ENCODE assay signal across 10 cellular contexts in genomic region chr14:95327558-95328374, GRCh38. TPM values are rescaled to one million over a fixed set of nuclear protein-coding genes. Genes with fewer than 3 reads are reported as not detected.
A peak's percentile ranks its signal among the peaks of the same experiment; 100 is the strongest.
DNase-seq lines count a peak whose midpoint lies in the region; ATAC-seq and TF ChIP-seq lines count a peak whose summit lies in the region.
"Had no signal": no experiment of that assay in that cellular context is flagged by ENCODE, and none has a peak within 500 bp of the region (broad histone marks: within the 10 kb centered on the region; RNA-seq: fewer than 3 reads in every experiment).

No MANE protein-coding gene starts in this region.

- ATAC-seq in GM18907 (IDR thresholded peaks at IDR 0.05; ENCODE audit: unreplicated experiment) (peak; percentile 92), HG02571 (IDR thresholded peaks at IDR 0.05; ENCODE audit: unreplicated experiment) (peak; percentile 98), HG03460 (IDR thresholded peaks at IDR 0.05; ENCODE audit: unreplicated experiment) (peak; percentile 99), heart right ventricle (no peak)
- peak; percentile 45 for ATAC-seq in naive thymus-derived CD4-positive, alpha-beta T cell

- POLR2A ChIA-PET in naive thymus-derived CD4-positive, alpha-beta T cell (lab: Charles Lee), result no interaction called here

- H3K27ac Mint-ChIP-seq in naive thymus-derived CD4-positive, alpha-beta T cell, result peak overlapping the region in 1 of 9 donors; percentile 0

- H3K9ac ChIP-seq in GM23248, result no peak overlapping the region

- CTCF ChIA-PET in naive thymus-derived CD4-positive, alpha-beta T cell (lab: Charles Lee), result interaction anchor here (0.6 kb wide), 1 partner anchor 1050 kb away, joined by 3 read pairs; no protein-coding TSS in a partner anchor

- H3K4me1 ChIP-seq in naive thymus-derived CD4-positive, alpha-beta T cell (ENCODE audit: control insufficient read depth in 2 of 2, insufficient read depth in 2 of 2, low read length in 2 of 2), result no peaks in the 10 kb centered on the region
- H3K4me1 ChIP-seq in GM23248 (ENCODE audit: insufficient read depth) (no peaks in the 10 kb centered on the region), heart right ventricle (peaks cover 0 to 6% (median 0%) of the 10 kb centered on the region in 9 donors)

- TF ChIP-seq CTCF in heart right ventricle (IDR thresholded peaks at IDR 0.05), result no peak

- no peak overlapping the region for H3K4me2 ChIP-seq in GM23248 (ENCODE audit: unreplicated experiment)

- intact Hi-C loops in naive thymus-derived CD4-positive, alpha-beta T cell (cut with micrococcal nuclease), result no loop called here
- intact Hi-C loops in heart right ventricle (cut with DNase I), result loop anchor here in 1 of 10 donors (10.0 kb wide), 1 partner anchor 97 kb away; no protein-coding TSS in a partner anchor

- no peaks in the 10 kb centered on the region for H3K79me2 ChIP-seq in GM23248 (ENCODE audit: insufficient read depth)

- 79 to 80% methylated on average over 12 of the region's 13 CpGs for WGBS in GM23248 (ENCODE audit: low coverage in 1 of 2, low lambda C conversion rate in 2 of 2, missing lambda C conversion rate in 2 of 2), 2 experiments
- 88 to 92% methylated on average over 13 of the region's 13 CpGs for WGBS in heart right ventricle, 2 donors

- in situ Hi-C loops in GM23248 (cut with MboI), result no loop called here

- H3K9me2 ChIP-seq in GM23248 (ENCODE audit: insufficient read depth), result no peaks in the 10 kb centered on the region

- no peak overlapping the region for H3K4me3 Mint-ChIP-seq in naive thymus-derived CD4-positive, alpha-beta T cell

- H3K4me3 ChIP-seq in naive thymus-derived CD4-positive, alpha-beta T cell (ENCODE audit: low read length), result no peak overlapping the region
- H3K4me3 ChIP-seq in MG63 (no peak overlapping the region), GM23248 (no peak overlapping the region), heart right ventricle (no peak overlapping the region)

- H3K9me3 Mint-ChIP-seq in naive thymus-derived CD4-positive, alpha-beta T cell, result peaks cover 0 to 2% (median 0%) of the 10 kb centered on the region in 11 donors
- H3K9me3 Mint-ChIP-seq: naive thymus-derived CD8-positive, alpha-beta T cell had no signal

- no peaks in the 10 kb centered on the region for H3K36me3 Mint-ChIP-seq in naive thymus-derived CD4-positive, alpha-beta T cell
- H3K36me3 Mint-ChIP-seq: naive thymus-derived CD8-positive, alpha-beta T cell had no signal

- H3K4me1 Mint-ChIP-seq in naive thymus-derived CD4-positive, alpha-beta T cell, result no peaks in the 10 kb centered on the region

- no peaks in the 10 kb centered on the region for H3F3A ChIP-seq in GM23248 (ENCODE audit: insufficient read depth)

- H3K27me3 Mint-ChIP-seq in naive thymus-derived CD4-positive, alpha-beta T cell, result peaks cover 5 to 21% (median 17%) of the 10 kb centered on the region in 5 donors

- H3K36me3 ChIP-seq in naive thymus-derived CD4-positive, alpha-beta T cell (ENCODE audit: control insufficient read depth in 2 of 3, insufficient read depth in 3 of 3, low read length in 3 of 3), result no peaks in the 10 kb centered on the region
- H3K36me3 ChIP-seq in MG63 (no peaks in the 10 kb centered on the region), GM23248 (ENCODE audit: low read depth) (no peaks in the 10 kb centered on the region), heart right ventricle (no peaks in the 10 kb centered on the region)

- no peak overlapping the region for H3K27ac ChIP-seq in naive thymus-derived CD4-positive, alpha-beta T cell (ENCODE audit: low read depth, low read length)
- H3K27ac ChIP-seq in GM23248 (no peak overlapping the region), heart right ventricle (no peak overlapping the region)

- no peaks in the 10 kb centered on the region for H3K27me3 ChIP-seq in naive thymus-derived CD4-positive, alpha-beta T cell (ENCODE audit: control insufficient read depth in 2 of 2, insufficient read depth in 2 of 2, low read length in 2 of 2)
- H3K27me3 ChIP-seq in MG63, result no peaks in the 10 kb centered on the region
- no peaks in the 10 kb centered on the region for H3K27me3 ChIP-seq in GM23248 (replicated peaks; ENCODE audit: insufficient read depth)
- peaks cover 0 to 14% (median 5%) of the 10 kb centered on the region in 7 donors for H3K27me3 ChIP-seq in heart right ventricle

- no peaks in the 10 kb centered on the region for H4K20me1 ChIP-seq in GM23248 (ENCODE audit: insufficient read depth)

- DNase-seq in naive thymus-derived CD4-positive, alpha-beta T cell, result no peak
- DNase-seq in MG63 (no peak), GM23248 (no peak), NCI-H2227 (lab: John Stamatoyannopoulos, UW; ENCODE audit: unreplicated experiment) (no peak), heart right ventricle (no peak)
- DNase-seq: GDM1; naive thymus-derived CD8-positive, alpha-beta T cell had no signal

- no peaks in the 10 kb centered on the region for H3K9me3 ChIP-seq in naive thymus-derived CD4-positive, alpha-beta T cell (ENCODE audit: control insufficient read depth in 2 of 3, low read length in 3 of 3)
- H3K9me3 ChIP-seq in MG63, result no peaks in the 10 kb centered on the region
- no peaks in the 10 kb centered on the region for H3K9me3 ChIP-seq in GM23248 (ENCODE audit: low read depth)
- H3K9me3 ChIP-seq in heart right ventricle, result no peaks in the 10 kb centered on the region

- no peak overlapping the region for H2AFZ ChIP-seq in GM23248

RNA-seq across cellular contexts. Expression of gene CLMN, which starts 8.1 kb away (rescaled TPM):
- 1 to 10 TPM in 2 of 5 experiments, under 1 TPM in 3; 0.43 to 6.8 (median 0.70) TPM for total RNA-seq in naive thymus-derived CD4-positive, alpha-beta T cell
- 1 to 10 TPM in 1 of 2 donors, under 1 TPM in 1; 0.56 to 1.2 TPM for polyA plus RNA-seq in naive thymus-derived CD4-positive, alpha-beta T cell
- 0.35 and 1.2 TPM in 2 replicates for total RNA-seq in MG63 (2014; rRNA removed; shearing (Covaris generic); ENCODE audit: low replicate concordance)
- total RNA-seq in GM23248 (2014; rRNA removed; shearing (Covaris generic)), result 0.11 and 0.76 TPM in 2 replicates
- polyA plus RNA-seq in GM23248 (2016; fragmentation: Nextera tagmentation; extraction: Ambion mirVana) (0.20 and 0.53 TPM in 2 replicates), heart right ventricle (1 to 10 TPM; 2.6 to 6.1 TPM)
- 10 to 100 TPM in 2 of 10 donors, 1 to 10 TPM in 8; 3.7 to 14.5 (median 5.9) TPM for total RNA-seq in heart right ventricle

Comparison
In these comparisons a context has a peak if more than half of its experiments do, and no peak if none do; other contexts are left out.
1. ATAC-seq: peak in GM18907 (single experiment), HG02571 (single experiment), HG03460 (single experiment) and naive thymus-derived CD4-positive, alpha-beta T cell (single experiment); none in heart right ventricle (0 of 8).